ENCODE assay signal across 8 cellular contexts in genomic region chr10:102120142-102120986, GRCh38. TPM values are rescaled to one million over a fixed set of nuclear protein-coding genes. Genes with fewer than 3 reads are reported as not detected.
DNase-seq lines count a peak whose midpoint lies in the region; ATAC-seq and TF ChIP-seq lines count a peak whose summit lies in the region.

LDB1 (minus strand) TSS chr10:102120368; CDS start chr10:102120110, 258 bp downstream.

- in situ Hi-C loops in SK-MEL-5 (cut with HindIII; ENCODE audit: low pct_unique_long_range_greater_than_20kb, low sequenced_read_pairs): no loop called here

- H3K79me2 ChIP-seq in KMS-11 (ENCODE audit: insufficient read depth, low read depth): peaks cover 40% of the 10 kb centered on the region

- H3K36me3 ChIP-seq in KMS-11 (ENCODE audit: insufficient read depth) (no peaks in the 10 kb centered on the region), gastroesophageal sphincter (no peaks in the 10 kb centered on the region), neuron (ENCODE audit: insufficient read depth, low read length) (no peaks in the 10 kb centered on the region), thoracic aorta (no peaks in the 10 kb centered on the region)

- H3K4me3 ChIP-seq in KMS-11 (IDR thresholded peaks at IDR 0.05; ENCODE audit: insufficient read depth, low read depth, low read length): no peak within 1 kb of the TSS
- H3K4me3 ChIP-seq in gastroesophageal sphincter: peak within 1 kb of the TSS; percentile 69 to 93
- peak within 1 kb of the TSS; percentile 61 for H3K4me3 ChIP-seq in neuron (ENCODE audit: low read length)
- peak within 1 kb of the TSS; percentile 93 for H3K4me3 ChIP-seq in thoracic aorta

- H3K9ac ChIP-seq in KMS-11: peak within 1 kb of the TSS; percentile 58

- peak within 1 kb of the TSS; percentile 79 for H3K4me2 ChIP-seq in KMS-11

- DNase-seq in DMS53 (lab: John Stamatoyannopoulos, UW) (peak; percentile 90), SK-MEL-5 (ENCODE audit: low read depth, low spot score) (peak; percentile 78), thoracic aorta (ENCODE audit: low spot score) (peak; percentile 42)
- peak; percentile 66 for DNase-seq in activated naive CD4-positive, alpha-beta T cell treated with anti-CD3 and anti-CD28 coated beads, Interleukin-2, amount 50 U/mL, for 16 hours

- WGBS in gastroesophageal sphincter (ENCODE audit: low coverage in 1 of 2), 2 donors: 0% methylated on average over 22 of the region's 104 CpGs; no CpG with 5 or more reads in 1 of the 2 donors

- H3K4me1 ChIP-seq in KMS-11 (ENCODE audit: low read depth, poor library complexity, severe bottlenecking) (peaks cover 38% of the 10 kb centered on the region), gastroesophageal sphincter (peaks cover 5 to 66% (median 45%) of the 10 kb centered on the region in 3 donors), neuron (ENCODE audit: insufficient read depth, low read length) (peaks cover 52% of the 10 kb centered on the region), thoracic aorta (ENCODE audit: control insufficient read depth in 1 of 2, low read depth in 2 of 2) (peaks cover 28 to 50% of the 10 kb centered on the region in 2 donors)

- H4K20me1 ChIP-seq in KMS-11 (ENCODE audit: insufficient read depth): no peaks in the 10 kb centered on the region

- TF ChIP-seq CTCF in KMS-11 (conservative IDR thresholded peaks at IDR 0.05; ENCODE audit: low read depth, low read length): no peak
- TF ChIP-seq CTCF in gastroesophageal sphincter (IDR thresholded peaks at IDR 0.05): peak in 3 of 4 experiments; percentile 4 to 25 (median 6)
- no peak for TF ChIP-seq CTCF in thoracic aorta (IDR thresholded peaks at IDR 0.05)

- H3K27me3 ChIP-seq in KMS-11 (ENCODE audit: insufficient read depth, low read depth) (no peaks in the 10 kb centered on the region), gastroesophageal sphincter (no peaks in the 10 kb centered on the region), neuron (ENCODE audit: insufficient read depth, low read length) (no peaks in the 10 kb centered on the region), thoracic aorta (replicated peaks; ENCODE audit: insufficient read depth) (no peaks in the 10 kb centered on the region)

- peak; percentile 96 to 97 for TF ChIP-seq POLR2A in gastroesophageal sphincter (IDR thresholded peaks at IDR 0.05)

- no peak for TF ChIP-seq EP300 in gastroesophageal sphincter (IDR thresholded peaks at IDR 0.05)

- ATAC-seq in GM21576 (IDR thresholded peaks at IDR 0.05; ENCODE audit: unreplicated experiment): peak; percentile 45
- ATAC-seq in gastroesophageal sphincter: peak; percentile 74
- ATAC-seq in thoracic aorta (ENCODE audit: insufficient number of reproducible peaks, low FRiP score, low read depth): peak; percentile 24

- H2AFZ ChIP-seq in KMS-11 (ENCODE audit: low read depth): peak within 1 kb of the TSS; percentile 77
- no peak within 1 kb of the TSS for H2AFZ ChIP-seq in neuron (ENCODE audit: low read depth, low read length)

- H3K9me3 ChIP-seq in gastroesophageal sphincter (no peaks in the 10 kb centered on the region), neuron (ENCODE audit: low read length) (no peaks in the 10 kb centered on the region), thoracic aorta (no peaks in the 10 kb centered on the region)

- H3K27ac ChIP-seq in KMS-11 (peak within 1 kb of the TSS; percentile 81), gastroesophageal sphincter (peak within 1 kb of the TSS; percentile 98 to 99 (median 99)), thoracic aorta (peak within 1 kb of the TSS; percentile 97 to 100)

RNA-seq across cellular contexts. Expression of gene LDB1, which starts in this region (rescaled TPM):
- 27.6 and 31.1 TPM in 2 replicates for total RNA-seq in SK-MEL-5 (2014; rRNA removed; shearing (Covaris generic))
- polyA plus RNA-seq in SK-MEL-5 (2015; cell fraction: cytosol; rRNA removed): 31.6 and 37.9 TPM in 2 replicates
- 209 and 211 TPM in 2 replicates for polyA plus RNA-seq in SK-MEL-5 (2015; cell fraction: nucleus; rRNA removed)
- total RNA-seq in gastroesophageal sphincter (10 to 100 TPM; 43.7 to 92.0 (median 60.4) TPM), thoracic aorta (10 to 100 TPM; 49.3 to 49.8 TPM)

Comparison
In these comparisons a context has a peak if more than half of its experiments do, and no peak if none do; other contexts are left out.
1. ATAC-seq: peak in every context shown above with its lines; median percentile 74 in gastroesophageal sphincter; 45 in GM21576; 24 in thoracic aorta.
2. CTCF ChIP-seq: peak in gastroesophageal sphincter (3 of 4); none in KMS-11 (single experiment) and thoracic aorta (single experiment).
3. Peak in every context shown above with its lines, with median percentiles within 50 percentile points of each other: DNase-seq and H3K27ac ChIP-seq.